Comparison of ENCODE assay signal across 1 cellular context in the genomic region with DNA sequence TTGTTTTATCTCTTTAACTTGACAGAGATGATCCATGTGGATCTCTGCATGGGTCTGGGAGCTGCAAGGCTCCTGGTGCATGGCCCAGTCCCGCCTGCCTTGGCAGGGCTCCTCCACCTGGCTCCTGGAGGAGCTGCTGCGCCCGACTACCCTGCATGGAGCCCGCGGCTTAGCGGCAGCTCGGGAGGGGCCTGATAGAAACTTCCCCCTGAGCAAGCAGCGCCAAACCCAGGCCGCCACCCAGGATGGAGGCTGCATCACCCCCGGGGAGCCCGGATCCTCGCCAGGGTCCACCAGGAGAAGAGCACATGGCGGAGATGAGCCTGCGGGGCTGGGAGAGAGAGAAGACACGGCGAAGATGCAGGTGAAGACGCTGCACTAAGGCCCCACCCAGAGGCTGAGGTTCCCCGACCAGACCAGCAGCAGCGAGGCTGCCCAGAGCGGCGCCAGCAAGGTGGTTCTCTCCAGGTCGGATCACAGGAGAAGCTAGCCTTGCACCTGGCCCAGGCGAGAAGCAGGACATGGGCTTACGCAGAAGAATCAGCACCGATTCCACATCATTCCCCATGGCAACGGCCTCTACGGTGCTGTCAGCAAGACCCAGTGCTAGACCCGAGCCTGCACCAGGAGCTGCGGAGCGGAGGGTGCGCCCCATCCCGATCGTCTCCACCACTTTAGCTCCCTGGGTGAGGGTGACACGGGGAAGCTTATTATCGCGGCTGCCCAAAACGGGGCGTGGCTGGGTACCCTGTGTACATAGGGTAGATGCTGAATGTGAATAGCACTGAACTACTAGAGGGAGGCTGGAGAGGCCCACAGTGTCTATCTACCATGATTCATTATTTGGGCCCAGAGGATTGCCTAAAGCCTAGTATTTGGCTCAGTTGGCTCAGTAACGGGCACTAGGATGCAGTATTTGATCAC.
TF ChIP-seq lines count a peak whose summit lies in the region.

No MANE protein-coding gene starts in this region.

TF ChIP-seq in WTC11, 78 proteins besides CTCF, POLR2A, EP300 and RAD21 (continued from another document):
- TF ChIP-seq, protein P1, sequence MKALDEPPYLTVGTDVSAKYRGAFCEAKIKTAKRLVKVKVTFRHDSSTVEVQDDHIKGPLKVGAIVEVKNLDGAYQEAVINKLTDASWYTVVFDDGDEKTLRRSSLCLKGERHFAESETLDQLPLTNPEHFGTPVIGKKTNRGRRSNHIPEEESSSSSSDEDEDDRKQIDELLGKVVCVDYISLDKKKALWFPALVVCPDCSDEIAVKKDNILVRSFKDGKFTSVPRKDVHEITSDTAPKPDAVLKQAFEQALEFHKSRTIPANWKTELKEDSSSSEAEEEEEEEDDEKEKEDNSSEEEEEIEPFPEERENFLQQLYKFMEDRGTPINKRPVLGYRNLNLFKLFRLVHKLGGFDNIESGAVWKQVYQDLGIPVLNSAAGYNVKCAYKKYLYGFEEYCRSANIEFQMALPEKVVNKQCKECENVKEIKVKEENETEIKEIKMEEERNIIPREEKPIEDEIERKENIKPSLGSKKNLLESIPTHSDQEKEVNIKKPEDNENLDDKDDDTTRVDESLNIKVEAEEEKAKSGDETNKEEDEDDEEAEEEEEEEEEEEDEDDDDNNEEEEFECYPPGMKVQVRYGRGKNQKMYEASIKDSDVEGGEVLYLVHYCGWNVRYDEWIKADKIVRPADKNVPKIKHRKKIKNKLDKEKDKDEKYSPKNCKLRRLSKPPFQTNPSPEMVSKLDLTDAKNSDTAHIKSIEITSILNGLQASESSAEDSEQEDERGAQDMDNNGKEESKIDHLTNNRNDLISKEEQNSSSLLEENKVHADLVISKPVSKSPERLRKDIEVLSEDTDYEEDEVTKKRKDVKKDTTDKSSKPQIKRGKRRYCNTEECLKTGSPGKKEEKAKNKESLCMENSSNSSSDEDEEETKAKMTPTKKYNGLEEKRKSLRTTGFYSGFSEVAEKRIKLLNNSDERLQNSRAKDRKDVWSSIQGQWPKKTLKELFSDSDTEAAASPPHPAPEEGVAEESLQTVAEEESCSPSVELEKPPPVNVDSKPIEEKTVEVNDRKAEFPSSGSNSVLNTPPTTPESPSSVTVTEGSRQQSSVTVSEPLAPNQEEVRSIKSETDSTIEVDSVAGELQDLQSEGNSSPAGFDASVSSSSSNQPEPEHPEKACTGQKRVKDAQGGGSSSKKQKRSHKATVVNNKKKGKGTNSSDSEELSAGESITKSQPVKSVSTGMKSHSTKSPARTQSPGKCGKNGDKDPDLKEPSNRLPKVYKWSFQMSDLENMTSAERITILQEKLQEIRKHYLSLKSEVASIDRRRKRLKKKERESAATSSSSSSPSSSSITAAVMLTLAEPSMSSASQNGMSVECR (CRISPR knock-in tag; IDR thresholded peaks at IDR 0.05; ENCODE audit: borderline replicate concordance), result no peak
- TF ChIP-seq, protein P2, sequence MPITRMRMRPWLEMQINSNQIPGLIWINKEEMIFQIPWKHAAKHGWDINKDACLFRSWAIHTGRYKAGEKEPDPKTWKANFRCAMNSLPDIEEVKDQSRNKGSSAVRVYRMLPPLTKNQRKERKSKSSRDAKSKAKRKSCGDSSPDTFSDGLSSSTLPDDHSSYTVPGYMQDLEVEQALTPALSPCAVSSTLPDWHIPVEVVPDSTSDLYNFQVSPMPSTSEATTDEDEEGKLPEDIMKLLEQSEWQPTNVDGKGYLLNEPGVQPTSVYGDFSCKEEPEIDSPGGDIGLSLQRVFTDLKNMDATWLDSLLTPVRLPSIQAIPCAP (CRISPR knock-in tag; IDR thresholded peaks at IDR 0.05), result no peak
- no peak for TF ChIP-seq ZBTB43 (CRISPR knock-in tag; IDR thresholded peaks at IDR 0.05)
- TF ChIP-seq FOXK1 (CRISPR knock-in tag; IDR thresholded peaks at IDR 0.05), result no peak
- no peak for TF ChIP-seq E2F1 (CRISPR knock-in tag; IDR thresholded peaks at IDR 0.05)
- no peak for TF ChIP-seq FOXJ3 (CRISPR knock-in tag; IDR thresholded peaks at IDR 0.05; ENCODE audit: borderline replicate concordance)
- TF ChIP-seq NR2C2 (CRISPR knock-in tag; IDR thresholded peaks at IDR 0.05), result no peak
- TF ChIP-seq SMAD4 (CRISPR knock-in tag; IDR thresholded peaks at IDR 0.05), result no peak
- no peak for TF ChIP-seq CDX4 (CRISPR knock-in tag; IDR thresholded peaks at IDR 0.05; ENCODE audit: borderline replicate concordance)
- no peak for TF ChIP-seq JUN (CRISPR knock-in tag; IDR thresholded peaks at IDR 0.05)
- no peak for TF ChIP-seq ERG (CRISPR knock-in tag; IDR thresholded peaks at IDR 0.05)
- TF ChIP-seq TCF7 (CRISPR knock-in tag; IDR thresholded peaks at IDR 0.05; ENCODE audit: low read depth), result no peak
- no peak for TF ChIP-seq NR3C1 (CRISPR knock-in tag; conservative IDR thresholded peaks at IDR 0.05; ENCODE audit: low read depth)
- no peak for TF ChIP-seq AR (CRISPR knock-in tag; IDR thresholded peaks at IDR 0.05)
- no peak for TF ChIP-seq ZNF423 (CRISPR knock-in tag; IDR thresholded peaks at IDR 0.05)
